Comparison of ENCODE assay signal across 16 cellular contexts in the genomic region with DNA sequence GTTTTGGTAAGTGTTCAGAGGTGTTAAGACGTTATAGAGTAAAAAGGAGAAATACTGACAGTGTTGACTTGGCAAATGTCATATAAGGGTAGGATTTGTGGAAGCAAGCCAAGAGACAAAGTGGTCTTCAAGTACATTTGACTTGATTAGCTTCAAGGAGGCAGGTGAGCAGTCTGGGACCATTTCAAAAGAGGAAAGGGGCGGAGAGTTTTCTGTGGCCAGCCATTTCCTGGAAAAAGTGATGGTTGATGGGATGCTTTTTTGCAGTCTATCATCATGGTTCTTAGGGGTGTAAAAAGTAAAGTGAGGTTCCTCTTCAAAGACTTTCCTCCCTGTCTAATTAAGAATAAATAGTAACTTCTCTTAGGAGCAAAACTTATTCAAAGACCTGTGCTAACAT. TPM values are rescaled to one million over a fixed set of nuclear protein-coding genes. Genes with fewer than 3 reads are reported as not detected.
DNase-seq lines count a peak whose midpoint lies in the region; ATAC-seq and TF ChIP-seq lines count a peak whose summit lies in the region.
"Had no signal": no experiment of that assay in that cellular context is flagged by ENCODE, and none has a peak within 500 bp of the region (broad histone marks: within the 10 kb centered on the region; RNA-seq: fewer than 3 reads in every experiment).

No MANE protein-coding gene starts in this region.

- H3K27me3 ChIP-seq in DND-41 (ENCODE audit: insufficient read depth, low read length, poor library complexity), result no peaks in the 10 kb centered on the region
- H3K27me3 ChIP-seq: SJSA1, suprapubic skin had no signal

- H3K9me3 Mint-ChIP-seq in activated T-cell treated with anti-CD3 and anti-CD28 coated beads, Interleukin-2, amount 50 U/mL, for 72 hours, result no peaks in the 10 kb centered on the region
- H3K9me3 Mint-ChIP-seq in naive B cell, result no peaks in the 10 kb centered on the region

- DNase-seq in NK-92 treated with Interleukin-12 subunit alpha and Interleukin-12 subunit beta, amount 100 ng/mL, for 24 hours (lab: John Stamatoyannopoulos, UW), result peak; percentile 22
- no peak for DNase-seq in NK-92 (lab: John Stamatoyannopoulos, UW; ENCODE audit: unreplicated experiment)
- peak; percentile 71 for DNase-seq in DND-41
- peak in 1 of 2 donors; percentile 9 for DNase-seq in activated T-cell treated with anti-CD3 and anti-CD28 coated beads, Interleukin-2, amount 50 U/mL, for 72 hours
- no peak for DNase-seq in naive B cell
- DNase-seq in sciatic nerve (ENCODE audit: low spot score), result no peak
- DNase-seq in HPDE6-E6E7 (ENCODE audit: extremely low spot score), result no peak
- no peak for DNase-seq in LoVo (ENCODE audit: low spot score)
- DNase-seq: aorta, COR-L47, glutamatergic neuron, midbrain had no signal

- H3K27me3 Mint-ChIP-seq in activated T-cell treated with anti-CD3 and anti-CD28 coated beads, Interleukin-2, amount 50 U/mL, for 72 hours (ENCODE audit: low read depth), result no peaks in the 10 kb centered on the region
- H3K27me3 Mint-ChIP-seq in naive B cell, result no peaks in the 10 kb centered on the region

- H3K27ac Mint-ChIP-seq in activated T-cell treated with anti-CD3 and anti-CD28 coated beads, Interleukin-2, amount 50 U/mL, for 72 hours, result peak overlapping the region; percentile 55
- peak overlapping the region in 4 of 6 donors; percentile 40 to 87 (median 69) for H3K27ac Mint-ChIP-seq in naive B cell

- no peak overlapping the region for H3K4me3 ChIP-seq in DND-41 (ENCODE audit: low read depth in 1 of 2, low read length in 2 of 2)
- H3K4me3 ChIP-seq: HAP-1, SJSA1, suprapubic skin had no signal

- peak; percentile 90 for ATAC-seq in DND-41 (ENCODE audit: insufficient read depth, low read depth)
- peak; percentile 13 to 43 for ATAC-seq in activated T-cell treated with anti-CD3 and anti-CD28 coated beads, Interleukin-2, amount 50 U/mL, for 72 hours (replicated peaks in 1 of 2)
- ATAC-seq in naive B cell (ENCODE audit: low read depth in 2 of 2), result no peak
- no peak for ATAC-seq in sciatic nerve

- H3K36me3 Mint-ChIP-seq in activated T-cell treated with anti-CD3 and anti-CD28 coated beads, Interleukin-2, amount 50 U/mL, for 72 hours (ENCODE audit: insufficient read depth in 2 of 2), result peaks cover 16 to 43% of the 10 kb centered on the region in 2 donors
- peaks cover 16 to 26% of the 10 kb centered on the region in 2 donors for H3K36me3 Mint-ChIP-seq in naive B cell

- H3K79me2 ChIP-seq in DND-41 (ENCODE audit: insufficient read depth, low read length), result peaks cover 55% of the 10 kb centered on the region

- peaks cover 27% of the 10 kb centered on the region; the same call in 1 of the 2 replicates for H4K20me1 ChIP-seq in DND-41 (ENCODE audit: insufficient read depth, low read length)

- peaks cover 66% of the 10 kb centered on the region for H3K36me3 ChIP-seq in DND-41 (ENCODE audit: insufficient read depth, low read length)

- no peaks in the 10 kb centered on the region for H3K9me3 ChIP-seq in DND-41 (ENCODE audit: insufficient read depth, low read length, severe bottlenecking)
- H3K9me3 ChIP-seq: HAP-1, SJSA1, suprapubic skin had no signal

- peak overlapping the region; percentile 38 for H3K27ac ChIP-seq in DND-41 (ENCODE audit: low read length)
- H3K27ac ChIP-seq: parathyroid adenoma, SJSA1, suprapubic skin had no signal

- no peak overlapping the region for H2AFZ ChIP-seq in DND-41 (ENCODE audit: low read depth, low read length)
- H2AFZ ChIP-seq: parathyroid adenoma had no signal

- intact Hi-C loops in sciatic nerve (cut with DNase I), result no loop called here

- peaks cover 32% of the 10 kb centered on the region for H3K4me1 ChIP-seq in DND-41 (ENCODE audit: insufficient read depth, low read length)
- H3K4me1 ChIP-seq: HAP-1, suprapubic skin had no signal

- peak overlapping the region; percentile 50 to 60 for H3K4me3 Mint-ChIP-seq in activated T-cell treated with anti-CD3 and anti-CD28 coated beads, Interleukin-2, amount 50 U/mL, for 72 hours
- no peak overlapping the region for H3K4me3 Mint-ChIP-seq in naive B cell

- no peak overlapping the region for H3K9ac ChIP-seq in DND-41 (ENCODE audit: low read depth, low read length)
- H3K9ac ChIP-seq: parathyroid adenoma had no signal

- TF ChIP-seq CTCF in DND-41 (IDR thresholded peaks at IDR 0.05; ENCODE audit: borderline replicate concordance, extremely low read depth, low read length, poor library complexity, severe bottlenecking), result no peak

- 0 out of 2 replicates have a peak overlapping the region, but pooled peaks have one; percentile 3 for H3K4me2 ChIP-seq in DND-41 (ENCODE audit: insufficient read depth, low read length)

- H3K4me1 Mint-ChIP-seq in activated T-cell treated with anti-CD3 and anti-CD28 coated beads, Interleukin-2, amount 50 U/mL, for 72 hours (ENCODE audit: low read depth), result peaks cover 76% of the 10 kb centered on the region
- H3K4me1 Mint-ChIP-seq in naive B cell, result peaks cover 15 to 32% (median 26%) of the 10 kb centered on the region in 3 donors

RNA-seq across cellular contexts. Expression of gene FKBP1A, which starts 28.7 kb away (rescaled TPM):
- total RNA-seq in activated T-cell treated with anti-CD3 and anti-CD28 coated beads, Interleukin-2, amount 50 U/mL, for 72 hours, result 100 to 1,000 TPM; 228 to 278 TPM
- 10 to 100 TPM; 56.4 to 80.3 (median 66.4) TPM for polyA plus RNA-seq in naive B cell (ENCODE audit: low read depth in 6 of 6)
- 242 TPM for total RNA-seq in sciatic nerve

RNA-seq across cellular contexts. Expression of gene SDCBP2, which starts 35.2 kb away (rescaled TPM):
- total RNA-seq in activated T-cell treated with anti-CD3 and anti-CD28 coated beads, Interleukin-2, amount 50 U/mL, for 72 hours, result 10 to 100 TPM; 11.0 to 11.5 TPM
- 1 to 10 TPM in 2 of 6 donors, under 1 TPM in 3, not detected in 1; 0.60 to 1.4 (median 0.96) TPM for polyA plus RNA-seq in naive B cell (ENCODE audit: low read depth in 6 of 6)
- 5.9 TPM for total RNA-seq in sciatic nerve

Comparison
In these comparisons a context has a peak if more than half of its experiments do, and no peak if none do; other contexts are left out.
1. DNase-seq: peak in NK-92 treated with Interleukin-12 subunit alpha and Interleukin-12 subunit beta, amount 100 ng/mL, for 24 hours (single experiment) and DND-41 (single experiment); none in NK-92 (single experiment), naive B cell (single experiment), sciatic nerve (single experiment), HPDE6-E6E7 (single experiment) and LoVo (single experiment).
2. ATAC-seq: peak in DND-41 (single experiment) and activated T-cell treated with anti-CD3 and anti-CD28 coated beads, Interleukin-2, amount 50 U/mL, for 72 hours (2 of 2); none in naive B cell (0 of 2) and sciatic nerve (single experiment).
3. H3K4me3 Mint-ChIP-seq: peak in activated T-cell treated with anti-CD3 and anti-CD28 coated beads, Interleukin-2, amount 50 U/mL, for 72 hours (2 of 2); none in naive B cell (0 of 8).